In genomic region chr11:637593-638507, GRCh38 we compare ENCODE assay signal across 11 cellular contexts. TPM values are rescaled to one million over a fixed set of nuclear protein-coding genes. Genes with fewer than 3 reads are reported as not detected.
A peak's percentile ranks its signal among the peaks of the same experiment; 100 is the strongest.
DNase-seq lines count a peak whose midpoint lies in the region; ATAC-seq and TF ChIP-seq lines count a peak whose summit lies in the region.
"Had no signal": no experiment of that assay in that cellular context is flagged by ENCODE, and none has a peak within 500 bp of the region (broad histone marks: within the 10 kb centered on the region; RNA-seq: fewer than 3 reads in every experiment).

No MANE protein-coding gene starts in this region.

- peaks cover 4 to 30% (median 24%) of the 10 kb centered on the region in 9 donors for H3K4me1 ChIP-seq in heart right ventricle
- H3K4me1 ChIP-seq in right atrium auricular region, result peaks cover 0 to 24% of the 10 kb centered on the region in 2 donors
- no peaks in the 10 kb centered on the region for H3K4me1 ChIP-seq in mesendoderm (ENCODE audit: control insufficient read depth, low read depth, low read length)
- no peaks in the 10 kb centered on the region for H3K4me1 ChIP-seq in aorta (ENCODE audit: control insufficient read depth in 1 of 2, insufficient read depth in 2 of 2, low read length in 2 of 2)

- intact Hi-C loops in heart right ventricle (cut with DNase I) (no loop called here), aorta (cut with DNase I) (no loop called here), left colon (cut with DNase I, micrococcal nuclease) (no loop called here)

- H2BK5ac ChIP-seq in mesendoderm (ENCODE audit: low read length), result no peak overlapping the region

- H3K27ac Mint-ChIP-seq in chondrocyte (ENCODE audit: unreplicated experiment), result peak overlapping the region; percentile 15

- H2AK5ac ChIP-seq in mesendoderm (ENCODE audit: low read length), result no peak overlapping the region

- H2BK120ac ChIP-seq in mesendoderm (ENCODE audit: low read depth, low read length), result no peak overlapping the region

- H3K4ac ChIP-seq in mesendoderm (ENCODE audit: low read depth, low read length), result no peak overlapping the region

- WGBS in heart right ventricle, 2 donors, result 21 to 23% methylated on average over 52 to 53 of the region's 53 CpGs
- WGBS in mesendoderm (ENCODE audit: extremely low coverage, insufficient coverage, low lambda C conversion rate), result no CpG with 5 or more reads among the region's 53 CpGs
- WGBS in aorta, 2 donors, result 53 to 66% methylated on average over 39 to 53 of the region's 53 CpGs

- no peak overlapping the region for H4K5ac ChIP-seq in mesendoderm (ENCODE audit: low read length)

- no peaks in the 10 kb centered on the region for H3K36me3 Mint-ChIP-seq in chondrocyte (ENCODE audit: low read depth)

- H3K4me1 Mint-ChIP-seq in chondrocyte (ENCODE audit: low read depth), result peaks cover 14% of the 10 kb centered on the region

- H3K4me3 ChIP-seq in heart right ventricle, result peak overlapping the region in 7 of 10 donors; percentile 14 to 42 (median 26)
- peak overlapping the region in 1 of 2 donors; percentile 37 for H3K4me3 ChIP-seq in right atrium auricular region
- H3K4me3 ChIP-seq in mesendoderm (ENCODE audit: low read length), result no peak overlapping the region
- peak overlapping the region in 1 of 2 donors; percentile 1 for H3K4me3 ChIP-seq in aorta (ENCODE audit: low read length in 2 of 2)

- H3K27me3 ChIP-seq in heart right ventricle (peaks cover 19 to 53% (median 40%) of the 10 kb centered on the region in 7 donors), right atrium auricular region (peaks cover 0 to 12% of the 10 kb centered on the region in 2 donors), mesendoderm (ENCODE audit: insufficient read depth, low read length, poor library complexity) (peaks cover 20% of the 10 kb centered on the region), aorta (ENCODE audit: control insufficient read depth in 1 of 2, insufficient read depth in 2 of 2, low read length in 1 of 2) (no peaks in the 10 kb centered on the region)

- H3K27me3 Mint-ChIP-seq in chondrocyte (ENCODE audit: low read depth), result no peaks in the 10 kb centered on the region

- H3K9me3 Mint-ChIP-seq in chondrocyte (ENCODE audit: low read depth), result no peaks in the 10 kb centered on the region
- H3K9me3 Mint-ChIP-seq: activated naive CD4-positive, alpha-beta T cell treated with anti-CD3 and anti-CD28 coated beads, Interleukin-2, amount 50 U/mL, for 72 hours had no signal

- peak overlapping the region; percentile 89 for H3K23ac ChIP-seq in mesendoderm (ENCODE audit: low read length)

- peaks cover 0 to 12% (median 0%) of the 10 kb centered on the region in 9 donors for H3K36me3 ChIP-seq in heart right ventricle
- H3K36me3 ChIP-seq in right atrium auricular region, result no peaks in the 10 kb centered on the region
- H3K36me3 ChIP-seq in mesendoderm (ENCODE audit: control insufficient read depth, insufficient read depth, low read length), result no peaks in the 10 kb centered on the region
- H3K36me3 ChIP-seq in aorta (ENCODE audit: control insufficient read depth in 1 of 2, insufficient read depth in 2 of 2, low read length in 1 of 2), result no peaks in the 10 kb centered on the region

- no peak overlapping the region for H3K9ac ChIP-seq in mesendoderm (ENCODE audit: low read length)

- H3K27ac ChIP-seq in heart right ventricle (no peak overlapping the region), right atrium auricular region (no peak overlapping the region), mesendoderm (ENCODE audit: low read depth, low read length) (no peak overlapping the region), aorta (ENCODE audit: low read depth in 1 of 2, low read length in 2 of 2) (no peak overlapping the region)

- H3K79me1 ChIP-seq in mesendoderm (ENCODE audit: low read length), result no peaks in the 10 kb centered on the region

- no peaks in the 10 kb centered on the region for H3K79me2 ChIP-seq in mesendoderm (ENCODE audit: control insufficient read depth, insufficient read depth, low read length)

- H3K4me3 Mint-ChIP-seq in chondrocyte (ENCODE audit: unreplicated experiment), result peak overlapping the region; percentile 59

- no peak overlapping the region for H3K18ac ChIP-seq in mesendoderm (ENCODE audit: low read length)

- peak overlapping the region; percentile 9 for H3K4me2 ChIP-seq in mesendoderm (ENCODE audit: low read length)

- peak overlapping the region; percentile 42 for H3K56ac ChIP-seq in mesendoderm (ENCODE audit: low read length)

- no peak overlapping the region for H2BK15ac ChIP-seq in mesendoderm (replicated peaks; ENCODE audit: low read depth)

- no peak for ATAC-seq in heart right ventricle
- peak; percentile 2 for ATAC-seq in aorta (ENCODE audit: low FRiP score)
- no peak for ATAC-seq in left colon
- no peak for ATAC-seq in GM21423 (IDR thresholded peaks at IDR 0.05; ENCODE audit: unreplicated experiment)
- ATAC-seq: activated naive CD4-positive, alpha-beta T cell treated with anti-CD3 and anti-CD28 coated beads, Interleukin-2, amount 50 U/mL, for 72 hours had no signal

- H3K9me3 ChIP-seq in heart right ventricle, result no peaks in the 10 kb centered on the region
- H3K9me3 ChIP-seq in right atrium auricular region, result no peaks in the 10 kb centered on the region
- H3K9me3 ChIP-seq in aorta (ENCODE audit: control insufficient read depth, low read length), result no peaks in the 10 kb centered on the region

- DNase-seq in heart right ventricle (no peak), right atrium auricular region (ENCODE audit: low spot score) (no peak), chondrocyte (ENCODE audit: low spot score) (peak; percentile 95), mesendoderm (no peak), aorta (no peak), HT-29 (ENCODE audit: low spot score) (no peak), left colon (no peak)
- DNase-seq: NCI-H510A treated with DMSO at 0.1 percent for 48 hours, T1000 had no signal

- no peak overlapping the region for H4K8ac ChIP-seq in mesendoderm (ENCODE audit: low read depth, low read length)

- TF ChIP-seq CTCF in heart right ventricle (IDR thresholded peaks at IDR 0.05) (no peak), right atrium auricular region (IDR thresholded peaks at IDR 0.05) (no peak), chondrocyte (IDR thresholded peaks at IDR 0.05) (peak; percentile 11)

RNA-seq across cellular contexts. Expression of gene DRD4, which starts 0.8 kb away (rescaled TPM):
- total RNA-seq in heart right ventricle, result under 1 TPM in 6 of 10 donors, not detected in 4; 0.19 to 0.72 (median 0.49) TPM
- polyA plus RNA-seq in heart right ventricle, result under 1 TPM in 1 of 2 donors, not detected in 1; 0.09 TPM
- total RNA-seq in right atrium auricular region, result not detected
- total RNA-seq in chondrocyte, result 0.55 to 1.7 TPM (median 1.00 TPM) in 3 replicates
- polyA plus RNA-seq in mesendoderm (2013, experiment 1 of 2), result 0.10 TPM
- polyA plus RNA-seq in mesendoderm (2013, experiment 2 of 2), result 0.18 TPM
- 1 to 10 TPM; 1.3 to 2.1 TPM for total RNA-seq in aorta
- polyA plus RNA-seq in aorta, result 1 to 10 TPM in 1 of 2 donors, not detected in 1; 3.4 TPM
- 0.34 and 0.92 TPM in 2 replicates for total RNA-seq in HT-29 (2014; rRNA removed; shearing (Covaris generic))
- total RNA-seq in left colon, result 1 to 10 TPM; 1.3 to 1.9 TPM

RNA-seq across cellular contexts. Expression of gene SCT, which starts 10.9 kb away (rescaled TPM):
- total RNA-seq in heart right ventricle (1 to 10 TPM in 2 of 10 donors, under 1 TPM in 1, not detected in 7; 0.99 to 2.0 (median 1.0) TPM), right atrium auricular region (not detected), chondrocyte (0.72 TPM in 1 of 3 replicates, not detected in the others), aorta (not detected), left colon (1 to 10 TPM in 1 of 2 donors, not detected in 1; 2.7 TPM)
- polyA plus RNA-seq in heart right ventricle (under 1 TPM in 1 of 2 donors, not detected in 1; 0.64 TPM), aorta (not detected)
- 2.4 TPM for polyA plus RNA-seq in mesendoderm (2013, experiment 1 of 2)
- 1.7 TPM for polyA plus RNA-seq in mesendoderm (2013, experiment 2 of 2)
- total RNA-seq in HT-29 (2014; rRNA removed; shearing (Covaris generic)), result not detected in 2 replicates
- total RNA-seq: activated naive CD4-positive, alpha-beta T cell treated with anti-CD3 and anti-CD28 coated beads, Interleukin-2, amount 50 U/mL, for 72 hours had no signal

RNA-seq across cellular contexts. Expression of gene CDHR5, which starts 13.1 kb away (rescaled TPM):
- total RNA-seq in heart right ventricle (not detected), right atrium auricular region (not detected), chondrocyte (not detected in 3 replicates), aorta (not detected), left colon (100 to 1,000 TPM; 359 to 611 TPM)
- polyA plus RNA-seq in heart right ventricle (not detected), aorta (10 to 100 TPM in 1 of 2 donors, under 1 TPM in 1; 0.79 to 39.8 TPM)
- polyA plus RNA-seq in mesendoderm (2013, experiment 1 of 2), result 0.01 TPM
- polyA plus RNA-seq in mesendoderm (2013, experiment 2 of 2), result 0.01 TPM
- total RNA-seq in HT-29 (2014; rRNA removed; shearing (Covaris generic)), result 11.9 and 12.1 TPM in 2 replicates
- total RNA-seq: activated naive CD4-positive, alpha-beta T cell treated with anti-CD3 and anti-CD28 coated beads, Interleukin-2, amount 50 U/mL, for 72 hours had no signal

RNA-seq across cellular contexts. Expression of gene IRF7, which starts 22.1 kb away (rescaled TPM):
- total RNA-seq in heart right ventricle (10 to 100 TPM in 5 of 10 donors, 1 to 10 TPM in 5; 4.5 to 20.2 (median 9.9) TPM), right atrium auricular region (10 to 100 TPM in 1 of 2 donors, 1 to 10 TPM in 1; 9.6 to 14.9 TPM), chondrocyte (6.5 to 11.4 TPM (median 7.7 TPM) in 3 replicates), aorta (10 to 100 TPM; 23.3 to 30.9 TPM), left colon (10 to 100 TPM; 29.9 to 36.4 TPM)
- polyA plus RNA-seq in heart right ventricle (10 to 100 TPM; 12.2 to 48.4 TPM), aorta (10 to 100 TPM; 13.4 to 29.3 TPM)
- 4.0 TPM for polyA plus RNA-seq in mesendoderm (2013, experiment 1 of 2)
- 3.8 TPM for polyA plus RNA-seq in mesendoderm (2013, experiment 2 of 2)
- total RNA-seq in HT-29 (2014; rRNA removed; shearing (Covaris generic)), result 263 and 329 TPM in 2 replicates

RNA-seq across cellular contexts. Expression of gene DEAF1, which starts 57.2 kb away (rescaled TPM):
- total RNA-seq in heart right ventricle (10 to 100 TPM; 11.0 to 25.7 (median 15.5) TPM), right atrium auricular region (10 to 100 TPM; 15.5 to 26.6 TPM), chondrocyte (67.6 to 70.4 TPM (median 67.9 TPM) in 3 replicates), aorta (10 to 100 TPM; 32.2 to 59.5 TPM), left colon (10 to 100 TPM; 24.1 to 27.1 TPM)
- polyA plus RNA-seq in heart right ventricle (10 to 100 TPM; 18.3 to 39.9 TPM), aorta (10 to 100 TPM; 15.7 to 53.0 TPM)
- 14.8 TPM for polyA plus RNA-seq in mesendoderm (2013, experiment 1 of 2)
- 14.9 TPM for polyA plus RNA-seq in mesendoderm (2013, experiment 2 of 2)
- 77.8 and 139 TPM in 2 replicates for total RNA-seq in HT-29 (2014; rRNA removed; shearing (Covaris generic))

Comparison
In these comparisons a context has a peak if more than half of its experiments do, and no peak if none do; other contexts are left out.
1. RNA of gene CDHR5, which starts 13.1 kb away (total RNA-seq): 359 to 611 TPM in left colon; 11.9 to 12.1 TPM in HT-29, not detected in aorta, not detected in chondrocyte, not detected in heart right ventricle and not detected in right atrium auricular region; every median in the first group is over 10 times any median in the second.